ENCODE assay signal across 12 cellular contexts in genomic region chr6:26028212-26028752, GRCh38. TPM values are rescaled to one million over a fixed set of nuclear protein-coding genes. Genes with fewer than 3 reads are reported as not detected.
DNase-seq lines count a peak whose midpoint lies in the region; ATAC-seq and TF ChIP-seq lines count a peak whose summit lies in the region.
"Had no signal": no experiment of that assay in that cellular context is flagged by ENCODE, and none has a peak within 500 bp of the region (broad histone marks: within the 10 kb centered on the region; RNA-seq: fewer than 3 reads in every experiment).

No MANE protein-coding gene starts in this region.

- H3K27ac ChIP-seq in OCI-LY1 (ENCODE audit: low read depth, low read length, poor library complexity, severe bottlenecking) (peak overlapping the region; percentile 100), neuronal stem cell (replicated peaks; ENCODE audit: low read length) (peak overlapping the region; percentile 87), aorta (ENCODE audit: low read depth in 1 of 2, low read length in 2 of 2) (no peak overlapping the region)

- H4K91ac ChIP-seq in neuronal stem cell (ENCODE audit: low read depth, low read length, poor library complexity): no peak overlapping the region

- H2BK5ac ChIP-seq in neuronal stem cell (ENCODE audit: low read length): no peak overlapping the region

- H3K9ac ChIP-seq in OCI-LY1 (ENCODE audit: low read length) (peak overlapping the region; percentile 78), neuronal stem cell (ENCODE audit: low read depth, low read length, poor library complexity) (no peak overlapping the region)

- no peak overlapping the region for H2AK5ac ChIP-seq in neuronal stem cell (ENCODE audit: low read depth, low read length)

- intact Hi-C loops in posterior vena cava (cut with DNase I) (no loop called here), aorta (cut with DNase I) (no loop called here)

- H3K14ac ChIP-seq in neuronal stem cell (ENCODE audit: low read length): no peak overlapping the region

- H4K8ac ChIP-seq in neuronal stem cell (ENCODE audit: low read depth, low read length): no peak overlapping the region

- H3K9me3 Mint-ChIP-seq in T-helper 2 cell treated with Interferon-gamma antibody and Interleukin-4, amounts not matched to agents 5 μg/mL and 100 μg/mL, for 36 hours: no peaks in the 10 kb centered on the region
- H3K9me3 Mint-ChIP-seq in central memory CD8-positive, alpha-beta T cell: no peaks in the 10 kb centered on the region

- no peak for DNase-seq in T-helper 2 cell treated with Interferon-gamma antibody and Interleukin-4, amounts not matched to agents 5 μg/mL and 100 μg/mL, for 36 hours (ENCODE audit: low spot score)
- DNase-seq in T-helper 2 cell: no peak
- DNase-seq in central memory CD8-positive, alpha-beta T cell (ENCODE audit: low spot score in 2 of 2): no peak
- DNase-seq in neuronal stem cell (ENCODE audit: low spot score): no peak
- no peak for DNase-seq in posterior vena cava (ENCODE audit: low spot score)
- no peak for DNase-seq in NAMALWA (ENCODE audit: low spot score)
- DNase-seq in aorta: no peak
- DNase-seq: colonic mucosa; hypothalamus; stimulated activated CD4-positive, alpha-beta T cell treated with anti-CD3 and anti-CD28 coated beads, Interleukin-4, amount 100 ng/mL, for 1 hour; thyroid gland had no signal

- H3K23ac ChIP-seq in neuronal stem cell (ENCODE audit: low read depth, low read length, poor library complexity): no peak overlapping the region

- no CpG with 5 or more reads among the region's 6 CpGs for WGBS in neuronal stem cell (ENCODE audit: extremely low coverage in 2 of 2, insufficient read length in 2 of 2, insufficient replicate concordance in 1 of 2), 2 donors
- 68 to 69% methylated on average over 6 of the region's 6 CpGs for WGBS in aorta, 2 donors

- H3K18ac ChIP-seq in neuronal stem cell (ENCODE audit: low read length): no peak overlapping the region

- H3K4me2 ChIP-seq in OCI-LY1 (ENCODE audit: low read length) (peak overlapping the region; percentile 83), neuronal stem cell (ENCODE audit: insufficient read depth, low read length, poor library complexity, severe bottlenecking) (no peak overlapping the region)

- peaks cover 71% of the 10 kb centered on the region for H3K4me1 Mint-ChIP-seq in T-helper 2 cell treated with Interferon-gamma antibody and Interleukin-4, amounts not matched to agents 5 μg/mL and 100 μg/mL, for 36 hours (ENCODE audit: low read depth)
- peaks cover 47% of the 10 kb centered on the region for H3K4me1 Mint-ChIP-seq in central memory CD8-positive, alpha-beta T cell

- peaks cover 43% of the 10 kb centered on the region for H3F3A ChIP-seq in OCI-LY1 (ENCODE audit: insufficient read depth, low read length)

- no peaks in the 10 kb centered on the region for H4K20me1 ChIP-seq in OCI-LY1 (ENCODE audit: insufficient read depth, low read length)

- TF ChIP-seq CTCF in OCI-LY1 (IDR thresholded peaks at IDR 0.05; ENCODE audit: low read length): no peak

- H3K27ac Mint-ChIP-seq in T-helper 2 cell treated with Interferon-gamma antibody and Interleukin-4, amounts not matched to agents 5 μg/mL and 100 μg/mL, for 36 hours: peak overlapping the region; percentile 98
- H3K27ac Mint-ChIP-seq in central memory CD8-positive, alpha-beta T cell (ENCODE audit: low read depth): no peak overlapping the region

- H3K9me3 ChIP-seq in OCI-LY1 (ENCODE audit: low read length): no peaks in the 10 kb centered on the region
- no peaks in the 10 kb centered on the region for H3K9me3 ChIP-seq in neuronal stem cell (replicated peaks in 1 of 2; ENCODE audit: control insufficient read depth in 2 of 2, insufficient read depth in 1 of 2, low read depth in 1 of 2, low read length in 2 of 2)
- H3K9me3 ChIP-seq in aorta (ENCODE audit: control insufficient read depth, low read length): no peaks in the 10 kb centered on the region
- H3K9me3 ChIP-seq: colonic mucosa, thyroid gland had no signal

- peak overlapping the region; percentile 69 for H3K4me3 ChIP-seq in OCI-LY1 (ENCODE audit: low read depth, low read length, poor library complexity, severe bottlenecking)
- no peak overlapping the region for H3K4me3 ChIP-seq in neuronal stem cell (ENCODE audit: low read length in 2 of 2)
- H3K4me3 ChIP-seq in aorta (ENCODE audit: low read length in 2 of 2): no peak overlapping the region

- no peaks in the 10 kb centered on the region for H3K27me3 ChIP-seq in OCI-LY1 (ENCODE audit: insufficient read depth, low read length)
- no peaks in the 10 kb centered on the region for H3K27me3 ChIP-seq in neuronal stem cell (ENCODE audit: control insufficient read depth in 3 of 3, insufficient read depth in 3 of 3, low read depth in 1 of 3, low read length in 3 of 3)
- peaks cover 0 to 4% of the 10 kb centered on the region in 2 donors for H3K27me3 ChIP-seq in aorta (ENCODE audit: control insufficient read depth in 1 of 2, insufficient read depth in 2 of 2, low read length in 1 of 2)
- H3K27me3 ChIP-seq: colonic mucosa, thyroid gland had no signal

- H3K4ac ChIP-seq in neuronal stem cell (ENCODE audit: low read length): no peak overlapping the region

- ATAC-seq in central memory CD8-positive, alpha-beta T cell (replicated peaks; ENCODE audit: extremely low read depth, poor library complexity, severe bottlenecking): no peak
- no peak for ATAC-seq in aorta (ENCODE audit: low FRiP score)

- no peak overlapping the region for H2BK12ac ChIP-seq in neuronal stem cell (ENCODE audit: low read length)

- no peaks in the 10 kb centered on the region for H3K79me1 ChIP-seq in neuronal stem cell (ENCODE audit: low read depth, low read length)

- peaks cover 64% of the 10 kb centered on the region for H3K4me1 ChIP-seq in OCI-LY1 (ENCODE audit: insufficient read depth, low read length, severe bottlenecking)
- peaks cover 12 to 30% of the 10 kb centered on the region in 2 donors for H3K4me1 ChIP-seq in neuronal stem cell (ENCODE audit: control insufficient read depth in 2 of 2, insufficient read depth in 1 of 2, low read depth in 1 of 2, low read length in 2 of 2)
- no peaks in the 10 kb centered on the region for H3K4me1 ChIP-seq in aorta (ENCODE audit: control insufficient read depth in 1 of 2, insufficient read depth in 2 of 2, low read length in 2 of 2)

- no peaks in the 10 kb centered on the region for H3K79me2 ChIP-seq in OCI-LY1 (ENCODE audit: insufficient read depth, low read length)

- H3K36me3 ChIP-seq in OCI-LY1 (ENCODE audit: insufficient read depth, low read length) (no peaks in the 10 kb centered on the region), neuronal stem cell (replicated peaks in 1 of 2; ENCODE audit: control insufficient read depth in 2 of 2, insufficient read depth in 2 of 2, low read length in 2 of 2) (no peaks in the 10 kb centered on the region), aorta (ENCODE audit: control insufficient read depth in 1 of 2, insufficient read depth in 2 of 2, low read length in 1 of 2) (no peaks in the 10 kb centered on the region)
- H3K36me3 ChIP-seq: colonic mucosa, thyroid gland had no signal

- H3K27me3 Mint-ChIP-seq in T-helper 2 cell treated with Interferon-gamma antibody and Interleukin-4, amounts not matched to agents 5 μg/mL and 100 μg/mL, for 36 hours (ENCODE audit: low read depth): peaks cover 6% of the 10 kb centered on the region
- H3K27me3 Mint-ChIP-seq in central memory CD8-positive, alpha-beta T cell: no peaks in the 10 kb centered on the region

- no peaks in the 10 kb centered on the region for H3K9me2 ChIP-seq in OCI-LY1 (ENCODE audit: low read depth, low read length)

- no peak overlapping the region for H2AFZ ChIP-seq in OCI-LY1 (ENCODE audit: low read length)
- no peak overlapping the region for H2AFZ ChIP-seq in neuronal stem cell (ENCODE audit: low read length)

- H3K36me3 Mint-ChIP-seq in T-helper 2 cell treated with Interferon-gamma antibody and Interleukin-4, amounts not matched to agents 5 μg/mL and 100 μg/mL, for 36 hours (ENCODE audit: low read depth): peaks cover 3% of the 10 kb centered on the region
- peaks cover 28% of the 10 kb centered on the region for H3K36me3 Mint-ChIP-seq in central memory CD8-positive, alpha-beta T cell (ENCODE audit: insufficient read depth)

- H3K4me3 Mint-ChIP-seq in T-helper 2 cell treated with Interferon-gamma antibody and Interleukin-4, amounts not matched to agents 5 μg/mL and 100 μg/mL, for 36 hours: peak overlapping the region; percentile 84
- peak overlapping the region; percentile 80 for H3K4me3 Mint-ChIP-seq in central memory CD8-positive, alpha-beta T cell

- no peak overlapping the region for H2BK15ac ChIP-seq in neuronal stem cell (ENCODE audit: low read length)

- H2BK120ac ChIP-seq in neuronal stem cell (ENCODE audit: low read depth, low read length): no peak overlapping the region

RNA-seq across cellular contexts. Expression of gene HFE, which starts 58.9 kb away (rescaled TPM):
- polyA plus RNA-seq in neuronal stem cell (2013, experiment 1 of 2): 0.54 TPM
- 0.35 TPM for polyA plus RNA-seq in neuronal stem cell (2013, experiment 2 of 2)
- total RNA-seq in posterior vena cava: 10 to 100 TPM in 1 of 2 donors, 1 to 10 TPM in 1; 5.5 to 11.8 TPM
- total RNA-seq in aorta: 10 to 100 TPM in 1 of 2 donors, 1 to 10 TPM in 1; 5.6 to 17.9 TPM
- 1 to 10 TPM; 3.9 to 6.7 TPM for polyA plus RNA-seq in aorta

Comparison
In these comparisons a context has a peak if more than half of its experiments do, and no peak if none do; other contexts are left out.
1. H3K27ac ChIP-seq: peak in OCI-LY1 (single experiment) and neuronal stem cell (single experiment); none in aorta (0 of 2).